ENCODE assay signal across 22 cellular contexts in genomic region chr2:36559221-36559942, GRCh38. TPM values are rescaled to one million over a fixed set of nuclear protein-coding genes. Genes with fewer than 3 reads are reported as not detected.
DNase-seq lines count a peak whose midpoint lies in the region; ATAC-seq, FAIRE-seq and TF ChIP-seq lines count a peak whose summit lies in the region.
"Had no signal": no experiment of that assay in that cellular context is flagged by ENCODE, and none has a peak within 500 bp of the region (broad histone marks: within the 10 kb centered on the region; RNA-seq: fewer than 3 reads in every experiment).

No MANE protein-coding gene starts in this region.

- H3K36me3 ChIP-seq in HepG2 (replicated peaks in 1 of 2; ENCODE audit: control insufficient read depth in 1 of 2, insufficient read depth in 2 of 2, low read length in 2 of 2) (peaks cover 2 to 45% of the 10 kb centered on the region in 2 experiments; a peak in 3 of 5 replicates), right lobe of liver (peaks cover 0 to 11% (median 0%) of the 10 kb centered on the region in 4 donors), endothelial cell of umbilical vein (ENCODE audit: control insufficient read depth in 2 of 2, extremely low read depth in 1 of 2, insufficient read depth in 2 of 2, low read length in 2 of 2) (no peaks in the 10 kb centered on the region)
- H3K36me3 ChIP-seq: uterus had no signal

- H3K27ac ChIP-seq in HepG2 (ENCODE audit: extremely low read length, insufficient read depth, low read length) (no peak overlapping the region), right lobe of liver (no peak overlapping the region), endothelial cell of umbilical vein (ENCODE audit: insufficient read depth, low read depth, low read length) (peak overlapping the region; percentile 98)
- H3K27ac ChIP-seq: body of pancreas, testis, uterus had no signal

- TF ChIP-seq EP300 in HepG2 (IDR thresholded peaks at IDR 0.05; ENCODE audit: low read depth in 2 of 2, low read length in 2 of 2) (no peak), HepG2 (CRISPR knock-in tag; IDR thresholded peaks at IDR 0.05; ENCODE audit: borderline replicate concordance) (no peak)

- TF ChIP-seq RAD21 in HepG2 (CRISPR knock-in tag; IDR thresholded peaks at IDR 0.05), result no peak

- peaks cover 23% of the 10 kb centered on the region for H3K4me1 ChIP-seq in HepG2 (ENCODE audit: insufficient read depth, low read length)
- H3K4me1 ChIP-seq in right lobe of liver, result peaks cover 0 to 12% (median 0%) of the 10 kb centered on the region in 4 donors
- H3K4me1 ChIP-seq in endothelial cell of umbilical vein (ENCODE audit: control insufficient read depth, extremely low read depth, insufficient read depth, low read length), result peaks cover 83% of the 10 kb centered on the region
- H3K4me1 ChIP-seq: uterus had no signal

- DNase-seq in HepG2 (ENCODE audit: low spot score) (no peak), right lobe of liver (no peak), NCI-H524 treated with DMSO at 0.1 percent for 48 hours (lab: John Stamatoyannopoulos, UW) (peak; percentile 86), endothelial cell of umbilical vein (ENCODE audit: low read depth, low spot score) (peak; percentile 37), NCI-H2107 (lab: John Stamatoyannopoulos, UW) (no peak), NCI-H2196 treated with DMSO at 0.1 percent for 48 hours (lab: John Stamatoyannopoulos, UW; ENCODE audit: unreplicated experiment) (no peak)
- DNase-seq: 8988T; activated CD4-positive, alpha-beta T cell treated with anti-CD3 and anti-CD28 coated beads for 48 hours; activated T-cell treated with anti-CD3 and anti-CD28 coated beads, Interleukin-2, amount 50 U/mL, for 24 hours; body of pancreas; CD8-positive, alpha-beta memory T cell; dorsolateral prefrontal cortex; hypothalamus; NCI-H1105; NCI-H187 treated with DMSO at 0.1 percent for 48 hours; stimulated activated naive CD8-positive, alpha-beta T cell treated with anti-CD3 and anti-CD28 coated beads, Interleukin-15, Interleukin-2, amounts not matched to agents 100 U/mL and 50 U/mL, for 24 hours; T-helper 2 cell; testis; uterus had no signal

- POLR2A ChIA-PET in HepG2 (lab: Yijun Ruan, JAX), result no interaction called here
- POLR2A ChIA-PET in endothelial cell of umbilical vein (lab: Charles Lee), result interaction anchor here (2.6 kb wide), 1 partner anchor 10 kb away, joined by 7 read pairs; no protein-coding TSS in a partner anchor

- H3K79me2 ChIP-seq in HepG2 (ENCODE audit: insufficient read depth, low read length), result no peaks in the 10 kb centered on the region
- H3K79me2 ChIP-seq in endothelial cell of umbilical vein (ENCODE audit: control insufficient read depth, insufficient read depth, low read length), result peaks cover 68% of the 10 kb centered on the region

- BruUV-seq in HepG2 (replicated peaks; lab: Mats Ljungman, UMichigan) (no TSS peak), endothelial cell of umbilical vein (replicated peaks; lab: Mats Ljungman, UMichigan) (no TSS peak)

- CTCF ChIA-PET in HepG2 (lab: Yijun Ruan, JAX; ENCODE audit: low intra/inter-chr PET ratio, low total read pairs) (no interaction called here), endothelial cell of umbilical vein (lab: Charles Lee) (interaction anchor here (1.1 to 2.5 kb wide), 8 partner anchors 8 to 207 kb away, joined by 3 to 11 read pairs (median 4); no protein-coding TSS in a partner anchor)

- dilution Hi-C loops in endothelial cell of umbilical vein (cut with MboI; ENCODE audit: extremely low pct_ligation_motif_present, low sequenced_read_pairs), result no loop called here

- TF ChIP-seq CTCF in HepG2 (CRISPR knock-in tag; IDR thresholded peaks at IDR 0.05) (no peak), right lobe of liver (IDR thresholded peaks at IDR 0.05) (no peak), endothelial cell of umbilical vein (IDR thresholded peaks at IDR 0.05; ENCODE audit: extremely low read depth in 1 of 2, insufficient read depth in 1 of 2, low read depth in 1 of 2, low read length in 2 of 2) (no peak)

- in situ Hi-C loops in HepG2 (cut with HindIII; ENCODE audit: extremely low pct_ligation_motif_present, low pct_unique_long_range_greater_than_20kb), result no loop called here

- H3K4me2 ChIP-seq in HepG2 (ENCODE audit: low read depth, low read length) (no peak overlapping the region), endothelial cell of umbilical vein (ENCODE audit: insufficient read depth, low read length) (peak overlapping the region; percentile 90)

- no peaks in the 10 kb centered on the region for H3K9me1 ChIP-seq in endothelial cell of umbilical vein (replicated peaks; ENCODE audit: control insufficient read depth, extremely low read depth, insufficient read depth, low read length)

- H3K4me3 ChIP-seq in HepG2 (replicated peaks in 1 of 3; ENCODE audit: insufficient read depth in 1 of 3, low read depth in 2 of 3, low read length in 3 of 3), result no peak overlapping the region
- H3K4me3 ChIP-seq in right lobe of liver, result no peak overlapping the region
- peak overlapping the region in 2 of 3 experiments; percentile 40 to 63 for H3K4me3 ChIP-seq in endothelial cell of umbilical vein (replicated peaks in 1 of 3; ENCODE audit: insufficient read depth in 1 of 3, low read depth in 1 of 3, low read length in 3 of 3)
- H3K4me3 ChIP-seq: body of pancreas, dorsolateral prefrontal cortex, K562, testis, uterus had no signal

- intact Hi-C loops in HepG2 (cut with micrococcal nuclease; ENCODE audit: unreplicated experiment), result no loop called here
- intact Hi-C loops in right lobe of liver (cut with DNase I), result no loop called here
- intact Hi-C loops in endothelial cell of umbilical vein (cut with micrococcal nuclease), result no loop called here

- ATAC-seq in HepG2, result peak; percentile 24; the same call in 2 of the 3 replicates
- no peak for ATAC-seq in right lobe of liver
- ATAC-seq in HG02938 (IDR thresholded peaks at IDR 0.05; ENCODE audit: unreplicated experiment), result no peak
- no peak for ATAC-seq in HG02588 (IDR thresholded peaks at IDR 0.05; ENCODE audit: unreplicated experiment)
- ATAC-seq: body of pancreas; K562; stimulated activated naive CD8-positive, alpha-beta T cell treated with anti-CD3 and anti-CD28 coated beads, Interleukin-15, Interleukin-2, amounts not matched to agents 100 U/mL and 50 U/mL, for 24 hours had no signal

- no peaks in the 10 kb centered on the region for H3K27me3 ChIP-seq in HepG2 (ENCODE audit: control insufficient read depth in 1 of 2, insufficient read depth in 2 of 2, low read length in 2 of 2)
- no peaks in the 10 kb centered on the region for H3K27me3 ChIP-seq in right lobe of liver
- no peaks in the 10 kb centered on the region for H3K27me3 ChIP-seq in endothelial cell of umbilical vein (ENCODE audit: control insufficient read depth in 2 of 2, insufficient read depth in 2 of 2, low read length in 2 of 2)
- H3K27me3 ChIP-seq: body of pancreas, dorsolateral prefrontal cortex, testis, uterus had no signal

- FAIRE-seq in HepG2 (lab: Jason Lieb, UNC) (no peak), endothelial cell of umbilical vein (lab: Jason Lieb, UNC) (no peak)
- FAIRE-seq: K562 had no signal

- H2AFZ ChIP-seq in HepG2 (ENCODE audit: low read length) (no peak overlapping the region), endothelial cell of umbilical vein (ENCODE audit: low read depth, low read length) (no peak overlapping the region)

- no peak for TF ChIP-seq POLR2A in HepG2 (IDR thresholded peaks at IDR 0.05; ENCODE audit: insufficient read depth in 1 of 2, low read depth in 2 of 2, low read length in 2 of 2)
- no peak for TF ChIP-seq POLR2A in right lobe of liver (IDR thresholded peaks at IDR 0.05)
- peak; percentile 44 for TF ChIP-seq POLR2A in endothelial cell of umbilical vein (IDR thresholded peaks at IDR 0.05; ENCODE audit: low read depth, low read length)

- H4K20me1 ChIP-seq in HepG2 (ENCODE audit: insufficient read depth, low read length) (no peaks in the 10 kb centered on the region), endothelial cell of umbilical vein (replicated peaks; ENCODE audit: control insufficient read depth, extremely low read depth, insufficient read depth, low read length) (no peaks in the 10 kb centered on the region)

- no peak overlapping the region for H3K9ac ChIP-seq in HepG2 (ENCODE audit: insufficient read depth, low read depth, low read length)
- peak overlapping the region; percentile 91 for H3K9ac ChIP-seq in endothelial cell of umbilical vein (replicated peaks; ENCODE audit: extremely low read depth, insufficient read depth, low read length)

- H3K9me3 ChIP-seq in HepG2 (ENCODE audit: low read length) (no peaks in the 10 kb centered on the region), right lobe of liver (no peaks in the 10 kb centered on the region), endothelial cell of umbilical vein (replicated peaks; ENCODE audit: control insufficient read depth, insufficient read depth, low read length) (no peaks in the 10 kb centered on the region)
- H3K9me3 ChIP-seq: body of pancreas, testis, uterus had no signal

- 97% methylated on average over 11 of the region's 11 CpGs for WGBS in HepG2 (ENCODE audit: low lambda C conversion rate)
- 95% methylated on average over 9 of the region's 11 CpGs for WGBS in right lobe of liver (ENCODE audit: insufficient coverage, low coverage, low lambda C conversion rate, missing lambda C conversion rate)

RNA-seq across cellular contexts. Expression of gene FEZ2, which starts 38.6 kb away (rescaled TPM):
- total RNA-seq in HepG2 (2016; rRNA removed; fragmentation: Illumina TruSeq; extraction: Trizol) (59.1 and 59.3 TPM in 2 replicates), right lobe of liver (10 to 100 TPM; 11.1 to 22.2 (median 18.7) TPM), endothelial cell of umbilical vein (72.4 and 73.5 TPM in 2 replicates)
- total RNA-seq in HepG2 (2016; cell fraction: cytosol; rRNA removed; fragmentation: Illumina TruSeq; extraction: Trizol; ENCODE audit: low read depth), result 8.4 and 12.9 TPM in 2 replicates
- total RNA-seq in HepG2 (2016; cell fraction: insoluble cytoplasmic fraction; rRNA removed; fragmentation: Illumina TruSeq; extraction: Trizol), result 54.2 and 72.2 TPM in 2 replicates
- total RNA-seq in HepG2 (2016; cell fraction: membrane; rRNA removed; fragmentation: Illumina TruSeq; extraction: Trizol), result 24.4 TPM in 2 replicates
- 58.1 and 65.8 TPM in 2 replicates for total RNA-seq in HepG2 (2016; cell fraction: nucleus; rRNA removed; fragmentation: Illumina TruSeq; extraction: Trizol)
- polyA plus RNA-seq in HepG2 (2011; rRNA removed) (30.0 and 42.5 TPM in 2 replicates), endothelial cell of umbilical vein (28.1 and 41.2 TPM in 2 replicates)
- polyA plus RNA-seq in HepG2 (2011; cell fraction: cytosol; rRNA removed), result 14.6 and 23.9 TPM in 2 replicates
- 18.9 and 26.2 TPM in 2 replicates for polyA plus RNA-seq in HepG2 (2011; cell fraction: nucleus; rRNA removed)
- 37.5 and 58.9 TPM in 2 replicates for polyA plus RNA-seq in HepG2 (2012)
- 8.4 and 9.6 TPM in 2 replicates for polyA plus RNA-seq in HepG2 (2016; cell fraction: cytosol; fragmentation: Illumina TruSeq; extraction: Trizol; ENCODE audit: low read depth)
- 57.2 and 67.4 TPM in 2 replicates for polyA plus RNA-seq in HepG2 (2016; cell fraction: insoluble cytoplasmic fraction; fragmentation: Illumina TruSeq; extraction: Trizol; ENCODE audit: low read depth)
- polyA plus RNA-seq in HepG2 (2016; cell fraction: membrane; fragmentation: Illumina TruSeq; extraction: Trizol; ENCODE audit: low read depth), result 16.7 and 18.6 TPM in 2 replicates
- polyA plus RNA-seq in HepG2 (2016; cell fraction: nucleus; fragmentation: Illumina TruSeq; extraction: Trizol; ENCODE audit: insufficient read depth, low read depth), result 44.6 and 44.8 TPM in 2 replicates
- 3.2 and 8.2 TPM in 2 replicates for polyA minus RNA-seq in HepG2 (2011; rRNA and poly(A)+ RNA removed; ENCODE audit: low replicate concordance)
- 18.1 and 22.6 TPM in 2 replicates for polyA minus RNA-seq in HepG2 (2011; cell fraction: cytosol; rRNA and poly(A)+ RNA removed)
- polyA minus RNA-seq in HepG2 (2011; cell fraction: nucleus; rRNA and poly(A)+ RNA removed), result 116 and 120 TPM in 2 replicates
- polyA plus RNA-seq in endothelial cell of umbilical vein (2011; cell fraction: cytosol; rRNA removed), result 44.1 and 46.1 TPM in 2 replicates
- 42.3 and 62.0 TPM in 2 replicates for polyA plus RNA-seq in endothelial cell of umbilical vein (2011; cell fraction: nucleus; rRNA removed)
- 134 and 161 TPM in 2 replicates for polyA plus RNA-seq in endothelial cell of umbilical vein (2012)
- 24.7 and 28.9 TPM in 2 replicates for polyA minus RNA-seq in endothelial cell of umbilical vein
- 6.8 TPM for polyA minus RNA-seq in endothelial cell of umbilical vein (2011; cell fraction: cytosol; rRNA and poly(A)+ RNA removed)
- 61.0 and 82.1 TPM in 2 replicates for polyA minus RNA-seq in endothelial cell of umbilical vein (2011; cell fraction: nucleus; rRNA and poly(A)+ RNA removed)

Comparison
In these comparisons a context has a peak if more than half of its experiments do, and no peak if none do; other contexts are left out.
1. DNase-seq: peak in NCI-H524 treated with DMSO at 0.1 percent for 48 hours (single experiment) and endothelial cell of umbilical vein (single experiment); none in HepG2 (single experiment), right lobe of liver (0 of 3), NCI-H2107 (single experiment) and NCI-H2196 treated with DMSO at 0.1 percent for 48 hours (single experiment).
2. H3K4me3 ChIP-seq: peak in endothelial cell of umbilical vein (2 of 3); none in HepG2 (0 of 3) and right lobe of liver (0 of 3).